In the genomic region with DNA sequence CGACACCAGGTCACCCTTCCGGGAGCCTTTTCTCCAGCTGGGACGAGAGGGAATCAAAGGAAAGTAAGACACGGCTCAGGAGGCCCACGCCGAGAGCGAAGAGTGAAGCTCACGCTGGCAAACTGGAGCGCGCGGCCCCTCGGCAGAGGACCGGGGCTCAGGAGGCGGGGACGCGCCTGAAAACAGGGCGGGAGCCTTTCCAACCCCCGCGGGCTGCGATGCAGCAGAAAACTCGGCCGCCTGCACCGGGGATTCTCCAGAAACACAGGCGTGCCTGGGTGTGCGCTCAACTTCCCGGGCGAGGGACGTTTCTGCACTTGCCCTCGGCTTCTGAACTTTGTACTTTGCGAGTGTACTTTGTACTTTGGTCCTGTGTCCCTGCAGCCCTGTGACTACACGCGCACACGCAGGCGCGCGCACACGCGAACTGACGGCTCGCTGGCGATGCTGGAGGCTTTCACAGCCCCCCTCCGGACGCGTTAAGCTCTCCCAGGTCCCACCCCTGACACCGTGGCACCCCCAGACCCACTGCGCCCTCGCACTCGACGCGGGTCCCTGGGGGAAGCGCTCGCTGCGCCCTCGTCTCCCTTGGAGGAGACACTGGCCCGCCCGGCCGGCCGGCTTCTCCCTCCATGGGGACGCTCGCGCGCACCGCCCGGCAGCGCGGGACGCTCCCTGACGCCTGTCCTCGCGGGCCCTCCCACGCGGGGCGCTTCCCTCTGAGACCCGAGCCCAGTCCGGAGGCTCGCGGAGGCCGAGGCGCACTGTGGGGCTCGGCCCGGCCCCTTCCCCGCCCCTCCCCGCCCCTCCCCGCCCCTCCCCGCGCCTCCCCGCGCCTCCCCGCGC, we compare ENCODE assay signal across 8 cellular contexts. TPM values are rescaled to one million over a fixed set of nuclear protein-coding genes. Genes with fewer than 3 reads are reported as not detected.
DNase-seq lines count a peak whose midpoint lies in the region; ATAC-seq and TF ChIP-seq lines count a peak whose summit lies in the region.

No MANE protein-coding gene starts in this region.

- H3K9ac ChIP-seq in colonic mucosa (ENCODE audit: low read depth in 2 of 2, low read length in 2 of 2): peak overlapping the region; percentile 71 to 83

- peak; percentile 69 for DNase-seq in G401 (ENCODE audit: low spot score)
- DNase-seq in LHCN-M2 (ENCODE audit: low read depth): peak; percentile 31
- peak; percentile 83 for DNase-seq in colonic mucosa
- DNase-seq in kidney tubule cell (ENCODE audit: low spot score): peak; percentile 44
- DNase-seq in stimulated activated CD4-positive, alpha-beta T cell treated with anti-CD3 and anti-CD28 coated beads, Interleukin-15, amount 100 ng/mL, for 24 hours: peak; percentile 74
- no peak for DNase-seq in NCI-H2107 (lab: John Stamatoyannopoulos, UW)

- intact Hi-C loops in colonic mucosa (cut with DNase I): no loop called here

- peak overlapping the region; percentile 79 for H3K4me3 ChIP-seq in colonic mucosa

- in situ Hi-C loops in G401 (cut with HindIII; ENCODE audit: low sequenced_read_pairs): no loop called here

- peaks cover 8% of the 10 kb centered on the region for H3K4me1 ChIP-seq in colonic mucosa

- peak overlapping the region; percentile 88 for H3K27ac ChIP-seq in colonic mucosa

- H3K36me3 ChIP-seq in colonic mucosa: no peaks in the 10 kb centered on the region

- peak; percentile 35 for ATAC-seq in GM21717 (IDR thresholded peaks at IDR 0.05; ENCODE audit: unreplicated experiment)
- ATAC-seq in activated CD4-positive, CD25-positive, alpha-beta regulatory T cell treated with anti-CD3 and anti-CD28 coated beads, Interleukin-2, amount 50 U/mL, for 24 hours: peak; percentile 52

- TF ChIP-seq CTCF in colonic mucosa (IDR thresholded peaks at IDR 0.05): no peak

- H3K27me3 ChIP-seq in colonic mucosa: no peaks in the 10 kb centered on the region

- H3K9me3 ChIP-seq in colonic mucosa: no peaks in the 10 kb centered on the region

RNA-seq across cellular contexts. Expression of gene PAOX, which starts 0.6 kb away (rescaled TPM):
- 11.7 and 13.9 TPM in 2 replicates for total RNA-seq in G401 (2014; rRNA removed; shearing (Covaris generic))
- 3.3 and 3.5 TPM in 2 replicates for total RNA-seq in LHCN-M2 (2014; rRNA removed)
- polyA plus RNA-seq in LHCN-M2 (2012): 3.4 TPM
- total RNA-seq in colonic mucosa: 1 to 10 TPM; 3.5 to 5.8 TPM

RNA-seq across cellular contexts. Expression of gene ECHS1, which starts 5.3 kb away (rescaled TPM):
- 105 and 118 TPM in 2 replicates for total RNA-seq in G401 (2014; rRNA removed; shearing (Covaris generic))
- total RNA-seq in LHCN-M2 (2014; rRNA removed) (117 and 130 TPM in 2 replicates), colonic mucosa (100 to 1,000 TPM; 188 to 214 TPM)
- 129 TPM for polyA plus RNA-seq in LHCN-M2 (2012)

RNA-seq across cellular contexts. Expression of gene MTG1, which starts 15.5 kb away (rescaled TPM):
- 60.7 and 66.8 TPM in 2 replicates for total RNA-seq in G401 (2014; rRNA removed; shearing (Covaris generic))
- total RNA-seq in LHCN-M2 (2014; rRNA removed) (25.3 and 28.5 TPM in 2 replicates), colonic mucosa (10 to 100 TPM; 31.2 to 59.5 TPM)
- polyA plus RNA-seq in LHCN-M2 (2012): 32.8 TPM

RNA-seq across cellular contexts. Expression of gene FUOM, which starts 20.7 kb away (rescaled TPM):
- 65.7 and 103 TPM in 2 replicates for total RNA-seq in G401 (2014; rRNA removed; shearing (Covaris generic))
- 20.1 and 21.2 TPM in 2 replicates for total RNA-seq in LHCN-M2 (2014; rRNA removed)
- polyA plus RNA-seq in LHCN-M2 (2012): 19.0 TPM
- 10 to 100 TPM; 16.9 to 23.3 TPM for total RNA-seq in colonic mucosa

RNA-seq across cellular contexts. Expression of gene PRAP1, which starts 31.3 kb away (rescaled TPM):
- total RNA-seq in G401 (2014; rRNA removed; shearing (Covaris generic)): 1.8 and 3.0 TPM in 2 replicates
- total RNA-seq in LHCN-M2 (2014; rRNA removed) (not detected in 2 replicates), colonic mucosa (10 to 100 TPM; 15.0 to 99.3 TPM)
- not detected for polyA plus RNA-seq in LHCN-M2 (2012)
